Comparison of ENCODE assay signal across 1 cellular context in the genomic region with DNA sequence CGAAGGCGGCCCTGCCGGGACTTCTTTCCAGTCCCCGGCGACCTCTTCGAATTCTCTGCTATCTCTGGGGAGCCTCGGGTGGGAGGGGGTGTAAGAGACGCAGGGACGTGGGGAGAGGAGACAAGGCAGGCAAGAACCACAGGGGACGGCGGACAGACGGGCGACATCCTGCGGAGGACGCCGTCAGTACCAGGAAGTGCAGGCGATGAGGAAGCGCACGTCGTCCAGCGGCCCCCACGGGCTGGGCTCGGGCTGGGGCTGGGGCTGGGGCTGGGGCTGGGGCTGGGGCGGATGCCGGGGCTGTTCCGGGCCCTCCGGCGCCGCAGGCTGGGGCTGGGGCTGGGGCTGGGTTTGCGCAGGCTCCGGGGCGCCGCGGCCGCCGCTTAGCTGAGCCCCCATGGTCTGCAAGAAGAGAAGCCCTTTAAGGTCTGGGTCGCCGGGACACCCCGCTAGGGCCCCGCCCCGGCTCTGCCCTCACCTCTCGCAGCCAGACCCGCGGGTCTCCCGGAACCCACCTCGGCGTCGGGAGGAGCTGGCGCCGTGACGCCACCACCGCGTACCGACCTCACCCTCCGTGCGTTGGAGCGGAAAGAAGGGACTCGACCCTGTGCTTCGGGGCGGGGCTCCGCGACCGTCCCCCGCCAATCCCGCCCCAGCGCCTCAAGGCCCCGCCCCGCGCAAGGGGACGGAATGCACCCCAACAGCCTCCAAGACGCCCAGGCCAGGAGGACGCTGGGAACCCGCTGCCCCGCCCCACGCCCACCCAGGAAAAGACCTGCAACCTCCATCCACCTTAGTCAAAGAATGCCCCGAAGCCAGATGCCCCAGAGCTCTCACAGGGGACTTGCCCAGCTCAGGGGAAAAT.
A peak's percentile ranks its signal among the peaks of the same experiment; 100 is the strongest.
TF ChIP-seq lines count a peak whose summit lies in the region.

A gene (minus strand): TSS at position 592 of the 865 bp plus-strand sequence. CDS start 193 bp downstream, at position 399.

TF ChIP-seq in H1, 55 proteins besides CTCF, POLR2A, EP300 and RAD21:
- TF ChIP-seq POLR2AphosphoS5 (IDR thresholded peaks at IDR 0.05; ENCODE audit: low read depth, low read length) (peak; percentile 90), CREB1 (IDR thresholded peaks at IDR 0.05) (peak; percentile 88), NRF1 (IDR thresholded peaks at IDR 0.05; ENCODE audit: low read depth, low read length) (no peak), BRCA1 (IDR thresholded peaks at IDR 0.05; ENCODE audit: low read depth, low read length) (no peak), ASH2L (IDR thresholded peaks at IDR 0.05; ENCODE audit: low read length) (peak; percentile 43), BACH1 (IDR thresholded peaks at IDR 0.05; ENCODE audit: low read length) (0 out of 2 replicates have a peak, but pooled peaks have one; percentile 17), RFX5 (IDR thresholded peaks at IDR 0.05; ENCODE audit: borderline replicate concordance, low read depth, low read length) (no peak), RBBP5 (IDR thresholded peaks at IDR 0.05; ENCODE audit: borderline replicate concordance, low read depth, low read length) (no peak), TAF1 (IDR thresholded peaks at IDR 0.05; ENCODE audit: low read depth, low read length) (peak; percentile 89), SUZ12 (IDR thresholded peaks at IDR 0.05; ENCODE audit: low read length) (no peak), SIN3A (conservative IDR thresholded peaks at IDR 0.05 in 1 of 2, IDR thresholded peaks at IDR 0.05 in 1 of 2; ENCODE audit: low read depth in 1 of 2, low read length in 2 of 2) (0 out of 4 replicates have a peak, but pooled peaks of 1 of the 2 experiments have one; percentile 21), FOSL1 (IDR thresholded peaks at IDR 0.05; ENCODE audit: insufficient read depth, low read depth, low read length) (no peak), CHD2 (IDR thresholded peaks at IDR 0.05; ENCODE audit: low read length) (no peak; the same call in 1 of the 2 replicates), TBP (IDR thresholded peaks at IDR 0.05; ENCODE audit: low read depth, low read length) (peak; percentile 77), SP2 (IDR thresholded peaks at IDR 0.05; ENCODE audit: low read length) (no peak), KDM4A (IDR thresholded peaks at IDR 0.05; ENCODE audit: low read depth, low read length, severe bottlenecking) (no peak), PHF8 (conservative IDR thresholded peaks at IDR 0.05; ENCODE audit: low read depth, low read length) (peak; percentile 44), EZH2 (IDR thresholded peaks at IDR 0.05; ENCODE audit: low read depth, low read length, severe bottlenecking) (no peak), CTBP2 (IDR thresholded peaks at IDR 0.05; ENCODE audit: borderline replicate concordance, insufficient read depth, insufficient read length, low read length) (no peak), BCL11A (IDR thresholded peaks at IDR 0.05; ENCODE audit: low read depth in 2 of 2, low read length in 2 of 2) (no peak), TAF7 (optimal IDR thresholded peaks at IDR 0.05; ENCODE audit: borderline replicate concordance, low read depth, low read length) (peak; percentile 59), SP4 (IDR thresholded peaks at IDR 0.05; ENCODE audit: low read length) (no peak)
- TF ChIP-seq, protein P1, sequence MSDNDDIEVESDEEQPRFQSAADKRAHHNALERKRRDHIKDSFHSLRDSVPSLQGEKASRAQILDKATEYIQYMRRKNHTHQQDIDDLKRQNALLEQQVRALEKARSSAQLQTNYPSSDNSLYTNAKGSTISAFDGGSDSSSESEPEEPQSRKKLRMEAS (IDR thresholded peaks at IDR 0.05): peak; percentile 21; the same call in 1 of the 2 replicates
- TF ChIP-seq, protein P2, sequence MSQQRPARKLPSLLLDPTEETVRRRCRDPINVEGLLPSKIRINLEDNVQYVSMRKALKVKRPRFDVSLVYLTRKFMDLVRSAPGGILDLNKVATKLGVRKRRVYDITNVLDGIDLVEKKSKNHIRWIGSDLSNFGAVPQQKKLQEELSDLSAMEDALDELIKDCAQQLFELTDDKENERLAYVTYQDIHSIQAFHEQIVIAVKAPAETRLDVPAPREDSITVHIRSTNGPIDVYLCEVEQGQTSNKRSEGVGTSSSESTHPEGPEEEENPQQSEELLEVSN (IDR thresholded peaks at IDR 0.05): no peak
- TF ChIP-seq, protein P3, sequence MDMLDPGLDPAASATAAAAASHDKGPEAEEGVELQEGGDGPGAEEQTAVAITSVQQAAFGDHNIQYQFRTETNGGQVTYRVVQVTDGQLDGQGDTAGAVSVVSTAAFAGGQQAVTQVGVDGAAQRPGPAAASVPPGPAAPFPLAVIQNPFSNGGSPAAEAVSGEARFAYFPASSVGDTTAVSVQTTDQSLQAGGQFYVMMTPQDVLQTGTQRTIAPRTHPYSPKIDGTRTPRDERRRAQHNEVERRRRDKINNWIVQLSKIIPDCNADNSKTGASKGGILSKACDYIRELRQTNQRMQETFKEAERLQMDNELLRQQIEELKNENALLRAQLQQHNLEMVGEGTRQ (IDR thresholded peaks at IDR 0.05; ENCODE audit: low read length): no peak
- TF ChIP-seq, protein P4, sequence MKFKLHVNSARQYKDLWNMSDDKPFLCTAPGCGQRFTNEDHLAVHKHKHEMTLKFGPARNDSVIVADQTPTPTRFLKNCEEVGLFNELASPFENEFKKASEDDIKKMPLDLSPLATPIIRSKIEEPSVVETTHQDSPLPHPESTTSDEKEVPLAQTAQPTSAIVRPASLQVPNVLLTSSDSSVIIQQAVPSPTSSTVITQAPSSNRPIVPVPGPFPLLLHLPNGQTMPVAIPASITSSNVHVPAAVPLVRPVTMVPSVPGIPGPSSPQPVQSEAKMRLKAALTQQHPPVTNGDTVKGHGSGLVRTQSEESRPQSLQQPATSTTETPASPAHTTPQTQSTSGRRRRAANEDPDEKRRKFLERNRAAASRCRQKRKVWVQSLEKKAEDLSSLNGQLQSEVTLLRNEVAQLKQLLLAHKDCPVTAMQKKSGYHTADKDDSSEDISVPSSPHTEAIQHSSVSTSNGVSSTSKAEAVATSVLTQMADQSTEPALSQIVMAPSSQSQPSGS (IDR thresholded peaks at IDR 0.05; ENCODE audit: low read length): peak; percentile 45; the same call in 1 of the 2 replicates
- TF ChIP-seq, protein P5, sequence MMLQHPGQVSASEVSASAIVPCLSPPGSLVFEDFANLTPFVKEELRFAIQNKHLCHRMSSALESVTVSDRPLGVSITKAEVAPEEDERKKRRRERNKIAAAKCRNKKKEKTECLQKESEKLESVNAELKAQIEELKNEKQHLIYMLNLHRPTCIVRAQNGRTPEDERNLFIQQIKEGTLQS (IDR thresholded peaks at IDR 0.05; ENCODE audit: insufficient read depth, low read depth, low read length): no peak
TF ChIP-seq in H1: peak in this region for 11.
